In the genomic region with DNA sequence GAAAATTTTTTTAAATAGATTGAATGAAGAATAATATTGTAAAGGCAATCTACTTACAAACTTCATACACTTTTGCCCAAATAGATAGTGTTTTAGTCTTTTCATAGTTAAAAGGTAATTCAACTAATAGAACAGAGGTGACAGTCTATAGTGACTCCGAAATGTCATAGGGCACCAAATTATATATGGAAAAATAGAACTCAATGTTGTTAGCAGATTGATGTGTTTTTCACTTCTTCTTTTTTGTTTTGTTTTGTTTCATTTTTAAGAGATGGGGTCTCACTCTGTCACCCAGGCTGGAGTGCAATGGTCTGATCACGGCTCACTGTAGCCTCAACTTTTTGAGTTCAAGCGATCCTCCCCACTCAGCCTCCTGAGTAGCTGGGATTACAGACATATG, we compare ENCODE assay signal across 1 cellular context.
A peak's percentile ranks its signal among the peaks of the same experiment; 100 is the strongest.
TF ChIP-seq lines count a peak whose summit lies in the region.

No MANE protein-coding gene starts in this region.

TF ChIP-seq in GM12878, 131 proteins besides CTCF, POLR2A, EP300 and RAD21 (continued from another document):
- TF ChIP-seq MYB (IDR thresholded peaks at IDR 0.05; ENCODE audit: borderline replicate concordance, low read depth, low read length) (no peak), HDAC6 (IDR thresholded peaks at IDR 0.05; ENCODE audit: unreplicated experiment) (no peak), FOXM1 (IDR thresholded peaks at IDR 0.05; ENCODE audit: low read depth, low read length) (no peak), DPF2 (IDR thresholded peaks at IDR 0.05) (peak; percentile 18; the same call in 1 of the 2 replicates), NR2F1 (conservative IDR thresholded peaks at IDR 0.05) (peak; percentile 81), NFYA (IDR thresholded peaks at IDR 0.05; ENCODE audit: borderline replicate concordance, low read depth, low read length) (no peak), SP1 (IDR thresholded peaks at IDR 0.05; ENCODE audit: low read depth, low read length) (no peak), SREBF2 (IDR thresholded peaks at IDR 0.05; ENCODE audit: low read length) (no peak), STAT3 (IDR thresholded peaks at IDR 0.05; ENCODE audit: low read depth, low read length) (no peak), IKZF2 (IDR thresholded peaks at IDR 0.05) (peak in 1 of 2 experiments; percentile 44; a peak in 3 of 4 replicates), MTA2 (IDR thresholded peaks at IDR 0.05; ENCODE audit: low read depth) (peak; percentile 63), CBFB (IDR thresholded peaks at IDR 0.05; ENCODE audit: low read depth) (no peak), SMC3 (IDR thresholded peaks at IDR 0.05; ENCODE audit: borderline replicate concordance, low read length) (no peak)
